Comparison of ENCODE assay signal across 23 cellular contexts in the genomic region with DNA sequence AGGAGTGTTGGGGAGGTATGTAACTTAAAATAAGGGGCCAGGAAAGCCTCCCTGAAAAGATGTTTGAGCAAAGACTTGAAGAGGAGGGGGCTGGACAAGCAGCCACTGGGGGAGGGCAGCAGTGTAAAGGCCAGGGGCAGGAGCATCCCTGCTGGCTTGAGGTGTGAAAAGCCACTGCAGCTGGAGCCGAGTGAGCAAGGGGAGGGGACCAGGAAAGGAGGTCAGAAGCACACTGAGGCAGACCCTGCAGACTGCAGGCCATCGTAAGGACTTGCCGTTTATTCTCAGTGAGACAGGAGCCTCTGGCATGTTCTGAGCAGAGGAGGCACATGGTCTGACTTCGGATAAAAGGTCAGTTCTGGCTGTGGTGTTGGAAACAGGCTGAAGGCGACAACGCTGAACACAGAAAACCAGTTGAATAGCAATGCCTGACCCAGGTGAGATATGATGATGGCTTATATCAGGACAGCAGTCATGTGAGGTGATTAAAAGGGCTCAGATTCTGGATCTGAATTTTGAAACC.
"Had no signal": no experiment of that assay in that cellular context is flagged by ENCODE, and none has a peak within 500 bp of the region (broad histone marks: within the 10 kb centered on the region; RNA-seq: fewer than 3 reads in every experiment).

No MANE protein-coding gene starts in this region.

- H3K4me3 Mint-ChIP-seq: naive B cell; nephron; stimulated activated memory B cell treated with anti-CD40 and anti-IgM and Interleukin-4, amounts not matched to agents 10 μg/mL and 1 μg/mL and 100 μg/mL, for 72 hours; stimulated activated naive CD8-positive, alpha-beta T cell treated with anti-CD3 and anti-CD28 coated beads, Interleukin-15, amount 100 ng/mL, for 72 hours had no signal

- H3K27ac ChIP-seq: colonic mucosa, dorsolateral prefrontal cortex, heart left ventricle, lower lobe of right lung, parathyroid adenoma, prostate gland, spleen, thoracic aorta, transverse colon had no signal

- H3K4me3 ChIP-seq: colonic mucosa, dorsolateral prefrontal cortex, heart left ventricle, lower lobe of right lung, prostate gland, spleen, thoracic aorta, transverse colon had no signal

- H3K27me3 Mint-ChIP-seq: naive B cell; stimulated activated memory B cell treated with anti-CD40 and anti-IgM and Interleukin-4, amounts not matched to agents 10 μg/mL and 1 μg/mL and 100 μg/mL, for 72 hours; stimulated activated naive CD8-positive, alpha-beta T cell treated with anti-CD3 and anti-CD28 coated beads, Interleukin-15, amount 100 ng/mL, for 72 hours had no signal

- DNase-seq: colonic mucosa; dorsolateral prefrontal cortex; effector CD8-positive, alpha-beta T cell; heart left ventricle; hippocampal formation; islet precursor cell; lower lobe of right lung; mesenchymal stem cell; naive B cell; spleen; stimulated activated CD4-positive, alpha-beta T cell treated with anti-CD3 and anti-CD28 coated beads, Interleukin-15, amount 100 ng/mL, for 24 hours; stimulated activated CD4-positive, alpha-beta T cell treated with anti-CD3 and anti-CD28 coated beads, Interleukin-1b, Interleukin-23, amount 100 ng/mL, for 48 hours; stimulated activated CD4-positive, alpha-beta T cell treated with anti-CD3 and anti-CD28 coated beads, Interleukin-4, amount 100 ng/mL, for 24 hours; stimulated activated naive CD8-positive, alpha-beta T cell treated with anti-CD3 and anti-CD28 coated beads, Interleukin-15, amount 100 ng/mL, for 72 hours; transverse colon had no signal

- H3K27ac Mint-ChIP-seq: nephron; stimulated activated memory B cell treated with anti-CD40 and anti-IgM and Interleukin-4, amounts not matched to agents 10 μg/mL and 1 μg/mL and 100 μg/mL, for 72 hours; stimulated activated naive CD8-positive, alpha-beta T cell treated with anti-CD3 and anti-CD28 coated beads, Interleukin-15, amount 100 ng/mL, for 72 hours had no signal

- ATAC-seq: esophagus mucosa; heart left ventricle; left lobe of liver; lower lobe of right lung; sciatic nerve; stimulated activated memory B cell treated with anti-CD40 and anti-IgM and Interleukin-4, amounts not matched to agents 10 μg/mL and 1 μg/mL and 100 μg/mL, for 72 hours; stimulated activated naive CD8-positive, alpha-beta T cell treated with anti-CD3 and anti-CD28 coated beads, Interleukin-15, amount 100 ng/mL, for 72 hours had no signal

- H3K4me1 ChIP-seq: colonic mucosa had no signal

- H3K9ac ChIP-seq: parathyroid adenoma had no signal

- H3K4me1 Mint-ChIP-seq: stimulated activated memory B cell treated with anti-CD40 and anti-IgM and Interleukin-4, amounts not matched to agents 10 μg/mL and 1 μg/mL and 100 μg/mL, for 72 hours had no signal

- H2AFZ ChIP-seq: parathyroid adenoma had no signal

- H3K36me3 ChIP-seq: colonic mucosa, heart left ventricle, lower lobe of right lung, prostate gland, spleen, thoracic aorta, transverse colon had no signal

- H3K79me2 ChIP-seq: parathyroid adenoma had no signal

- H3K27me3 ChIP-seq: colonic mucosa, dorsolateral prefrontal cortex, heart left ventricle, spleen, transverse colon had no signal

- H3K9me3 ChIP-seq: colonic mucosa, prostate gland, thoracic aorta had no signal
